ENCODE assay signal across 19 cellular contexts in the genomic region with DNA sequence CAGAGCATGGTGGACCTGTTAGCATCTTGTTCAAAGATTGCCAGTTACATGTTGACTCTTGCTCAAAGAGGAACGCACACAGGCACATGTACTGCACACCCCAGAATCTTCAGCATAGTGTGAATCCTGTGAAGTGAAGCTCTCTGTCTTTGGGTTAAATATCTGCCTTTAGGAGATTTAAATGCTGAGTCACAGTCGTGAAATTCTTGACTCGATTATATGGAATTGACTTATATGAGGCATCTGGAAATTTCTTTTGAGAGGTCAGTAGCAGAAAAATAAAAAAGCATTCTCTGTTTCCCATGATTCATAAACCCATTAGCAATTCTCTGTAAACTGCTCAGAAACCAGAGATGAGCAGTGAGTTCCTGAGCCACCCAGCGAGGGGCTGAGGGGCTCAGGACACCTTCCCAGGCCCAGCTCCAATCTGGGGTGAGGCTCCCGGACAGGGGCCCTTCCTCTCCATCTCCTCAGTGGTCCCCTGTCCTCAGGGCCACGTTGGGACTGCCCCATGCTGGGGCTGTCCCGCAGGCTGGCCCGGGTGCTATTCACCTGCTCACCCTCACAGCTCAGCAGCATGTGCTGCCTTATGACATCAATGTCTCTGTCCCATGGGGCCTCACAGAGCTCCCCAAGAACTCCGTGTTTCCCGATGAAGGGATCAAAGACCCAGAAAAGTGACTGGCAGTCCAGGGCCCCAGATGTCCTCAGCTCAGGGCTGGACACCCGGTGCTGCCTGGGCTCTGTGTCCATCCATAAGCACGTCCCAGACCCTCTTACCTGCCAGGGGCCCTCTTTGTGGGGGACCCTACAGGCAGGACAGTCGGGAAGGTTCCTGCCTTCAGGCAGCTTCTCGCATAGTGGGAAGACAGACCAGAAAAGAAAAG. TPM values are rescaled to one million over a fixed set of nuclear protein-coding genes. Genes with fewer than 3 reads are reported as not detected.
DNase-seq lines count a peak whose midpoint lies in the region; ATAC-seq, FAIRE-seq and TF ChIP-seq lines count a peak whose summit lies in the region.
"Had no signal": no experiment of that assay in that cellular context is flagged by ENCODE, and none has a peak within 500 bp of the region (broad histone marks: within the 10 kb centered on the region; RNA-seq: fewer than 3 reads in every experiment).

No MANE protein-coding gene starts in this region.

- H3K9me3 Mint-ChIP-seq in chondrocyte (ENCODE audit: low read depth), result no peaks in the 10 kb centered on the region

- POLR2A ChIA-PET in H1 (lab: Charles Lee; ENCODE audit: partially characterized antibody), result no interaction called here

- no peak overlapping the region for H3K14ac ChIP-seq in H1 (ENCODE audit: insufficient read length)

- H3K56ac ChIP-seq in H1 (replicated peaks; ENCODE audit: insufficient read length, low read depth, low read length), result no peak overlapping the region

- CTCF ChIA-PET in H1 (lab: Charles Lee; ENCODE audit: partially characterized antibody), result interaction anchor here (0.7 to 1.4 kb wide), 3 partner anchors 9 to 224 kb away, joined by 3 to 4 read pairs (median 4); no protein-coding TSS in a partner anchor

- FAIRE-seq in H1 (lab: Jason Lieb, UNC), result no peak
- FAIRE-seq: GM19239 had no signal

- 0 out of 2 replicates have a peak overlapping the region, but pooled peaks have one; percentile 56 for H2BK20ac ChIP-seq in H1 (ENCODE audit: low read length)

- H4K5ac ChIP-seq in H1 (ENCODE audit: insufficient read length, low read depth, low read length), result no peak overlapping the region

- no peaks in the 10 kb centered on the region for H3K27me3 ChIP-seq in H1 (replicated peaks in 1 of 4; ENCODE audit: control insufficient read depth in 3 of 4, extremely low read depth in 1 of 4, insufficient read depth in 3 of 4, low read length in 3 of 4)
- H3K27me3 ChIP-seq in spleen (replicated peaks in 1 of 7), result peaks cover 0 to 25% (median 0%) of the 10 kb centered on the region in 7 donors
- H3K27me3 ChIP-seq: SJSA1 had no signal

- H2BK15ac ChIP-seq in H1 (ENCODE audit: low read length), result no peak overlapping the region

- H3K23ac ChIP-seq in H1 (ENCODE audit: insufficient read length), result no peak overlapping the region

- TF ChIP-seq EP300 in H1 (IDR thresholded peaks at IDR 0.05; ENCODE audit: borderline replicate concordance in 1 of 2, low read depth in 2 of 2, low read length in 2 of 2), result no peak

- H3K4me2 ChIP-seq in H1 (ENCODE audit: insufficient read depth in 1 of 2, low read depth in 2 of 2, low read length in 2 of 2), result no peak overlapping the region

- no peaks in the 10 kb centered on the region for H3K79me1 ChIP-seq in H1 (ENCODE audit: low read depth, low read length)

- H2BK12ac ChIP-seq in H1 (ENCODE audit: low read depth, low read length), result no peak overlapping the region

- no peak for TF ChIP-seq RAD21 in H1 (IDR thresholded peaks at IDR 0.05 in 1 of 2, conservative IDR thresholded peaks at IDR 0.05 in 1 of 2; ENCODE audit: low read depth in 2 of 2, low read length in 2 of 2)

- no peak overlapping the region for H3K4me3 Mint-ChIP-seq in chondrocyte (ENCODE audit: unreplicated experiment)
- H3K4me3 Mint-ChIP-seq: B cell; CD4-positive, CD25-positive, alpha-beta regulatory T cell had no signal

- no peak overlapping the region for H2AFZ ChIP-seq in H1 (ENCODE audit: low read length)

- intact Hi-C loops in spleen (cut with DNase I; ENCODE audit: low total_unique reads), result no loop called here

- no peaks in the 10 kb centered on the region for H4K20me1 ChIP-seq in H1 (replicated peaks in 1 of 2; ENCODE audit: control insufficient read depth in 1 of 2, insufficient read depth in 2 of 2, low read length in 2 of 2)

- H3K18ac ChIP-seq in H1 (ENCODE audit: extremely low read depth, low read length), result no peak overlapping the region

- H3K23me2 ChIP-seq in H1 (ENCODE audit: low read depth, low read length), result no peaks in the 10 kb centered on the region

- no peak overlapping the region for H3K4ac ChIP-seq in H1 (replicated peaks; ENCODE audit: insufficient read length, low read depth, low read length)

- TF ChIP-seq CTCF in H1 (IDR thresholded peaks at IDR 0.05; ENCODE audit: control extremely low read depth in 1 of 3, insufficient read depth in 1 of 3, low read depth in 1 of 3, low read length in 3 of 3) (no peak), spleen (IDR thresholded peaks at IDR 0.05 in 8 of 11, conservative IDR thresholded peaks at IDR 0.05 in 3 of 11) (no peak), chondrocyte (IDR thresholded peaks at IDR 0.05) (no peak)

- peaks cover under 1% of the 10 kb centered on the region for H3K4me1 Mint-ChIP-seq in chondrocyte (ENCODE audit: low read depth)
- H3K4me1 Mint-ChIP-seq: B cell; CD4-positive, CD25-positive, alpha-beta regulatory T cell had no signal

- H3K36me3 Mint-ChIP-seq in chondrocyte (ENCODE audit: low read depth), result no peaks in the 10 kb centered on the region
- H3K36me3 Mint-ChIP-seq: CD4-positive, CD25-positive, alpha-beta regulatory T cell had no signal

- H3K27ac ChIP-seq in H1 (ENCODE audit: low read depth, low read length) (no peak overlapping the region), spleen (no peak overlapping the region)
- H3K27ac ChIP-seq: SJSA1 had no signal

- H3K79me2 ChIP-seq in H1 (ENCODE audit: control insufficient read depth in 1 of 2, insufficient read depth in 2 of 2, low read length in 2 of 2), result no peaks in the 10 kb centered on the region

- DNase-seq in EL (peak; percentile 26), HCEC 1CT (peak; percentile 15), H1 (ENCODE audit: low read depth in 1 of 2, low spot score in 2 of 2) (no peak), spleen (peak; percentile 64), chondrocyte (ENCODE audit: low spot score) (no peak), kidney glomerular epithelial cell (lab: John Stamatoyannopoulos, UW) (no peak)
- DNase-seq: Caco-2; CD4-positive, CD25-positive, alpha-beta regulatory T cell; DMS153; H7; NCI-H1417 treated with DMSO at 0.1 percent for 48 hours; NCI-H2029 treated with DMSO at 0.1 percent for 48 hours; NCI-H2171 treated with DMSO at 0.1 percent for 48 hours; NCI-H82; PC-3 had no signal

- H3K27me3 Mint-ChIP-seq in chondrocyte (ENCODE audit: low read depth), result peaks cover 10% of the 10 kb centered on the region

- no peak overlapping the region for H4K8ac ChIP-seq in H1 (ENCODE audit: extremely low read depth, insufficient read depth, low read length)

- ATAC-seq in HG03432 (IDR thresholded peaks at IDR 0.05; ENCODE audit: unreplicated experiment), result no peak
- ATAC-seq: PC-3 had no signal

- H2BK120ac ChIP-seq in H1 (replicated peaks; ENCODE audit: low read depth, low read length), result no peak overlapping the region

- no peak overlapping the region for H3K9ac ChIP-seq in H1 (replicated peaks in 1 of 4; ENCODE audit: extremely low read depth in 1 of 4, low read depth in 3 of 4, low read length in 3 of 4)

- H3K27ac Mint-ChIP-seq in chondrocyte (ENCODE audit: unreplicated experiment), result no peak overlapping the region
- H3K27ac Mint-ChIP-seq: B cell; CD4-positive, CD25-positive, alpha-beta regulatory T cell had no signal

- 93% methylated on average over 14 of the region's 14 CpGs; no CpG with 5 or more reads in 1 of the 2 experiments for WGBS in H1 (ENCODE audit: extremely low coverage in 1 of 2, insufficient coverage in 1 of 2, insufficient read length in 1 of 2, insufficient replicate concordance in 2 of 2, low coverage in 1 of 2, low lambda C conversion rate in 2 of 2, missing lambda C conversion rate in 1 of 2), 2 experiments
- 82 to 91% (median 86%) methylated on average over 8 to 14 of the region's 14 CpGs for WGBS in spleen, 5 donors

- H2BK5ac ChIP-seq in H1 (ENCODE audit: low read depth, low read length), result no peak overlapping the region

- H2AK5ac ChIP-seq in H1 (ENCODE audit: low read depth, low read length), result no peak overlapping the region

- H3K4me3 ChIP-seq in H1 (ENCODE audit: extremely low read depth in 1 of 4, insufficient read depth in 2 of 4, low read depth in 3 of 4, low read length in 4 of 4) (no peak overlapping the region), spleen (no peak overlapping the region)
- H3K4me3 ChIP-seq: SJSA1 had no signal

- TF ChIP-seq POLR2A in H1 (IDR thresholded peaks at IDR 0.05; ENCODE audit: control extremely low read depth in 1 of 2, low read depth in 2 of 2, low read length in 2 of 2) (no peak), spleen (IDR thresholded peaks at IDR 0.05) (no peak)

- no peaks in the 10 kb centered on the region for H3K36me3 ChIP-seq in H1 (ENCODE audit: control insufficient read depth in 2 of 4, insufficient read depth in 4 of 4, low read length in 3 of 4)
- no peaks in the 10 kb centered on the region for H3K36me3 ChIP-seq in spleen
- H3K36me3 ChIP-seq: SJSA1 had no signal

- no peak overlapping the region for H4K91ac ChIP-seq in H1 (replicated peaks; ENCODE audit: insufficient read length, low read length)

- H3K4me1 ChIP-seq in H1 (replicated peaks in 1 of 4; ENCODE audit: control insufficient read depth in 3 of 4, insufficient read depth in 4 of 4, low read length in 3 of 4) (no peaks in the 10 kb centered on the region), spleen (no peaks in the 10 kb centered on the region)
- H3K4me1 ChIP-seq: SJSA1 had no signal

- H3K9me3 ChIP-seq in H1 (ENCODE audit: insufficient read depth in 2 of 2, low read depth in 1 of 2, low read length in 1 of 2) (peaks cover 3 to 4% of the 10 kb centered on the region in 2 experiments; a peak in 3 of 4 replicates), spleen (no peaks in the 10 kb centered on the region)
- H3K9me3 ChIP-seq: SJSA1 had no signal

TF ChIP-seq in H1, 55 proteins besides CTCF, POLR2A, EP300 and RAD21 (continues in another document):
- TF ChIP-seq POU5F1 (IDR thresholded peaks at IDR 0.05; ENCODE audit: low read depth, low read length), result no peak
- TF ChIP-seq BACH1 (IDR thresholded peaks at IDR 0.05; ENCODE audit: low read length), result no peak
- TF ChIP-seq CHD1 (IDR thresholded peaks at IDR 0.05; ENCODE audit: low read depth, low read length), result no peak

RNA-seq across cellular contexts. Expression of a gene that starts 50.0 kb away (rescaled TPM):
- 40.0 and 44.7 TPM in 2 replicates for total RNA-seq in H1 (2021; fragmentation: NEBNext Ultra II Directional; extraction: Animal tissue kit (Norgen Biotek cat#: 25700))
- polyA plus RNA-seq in H1 (2011; rRNA removed) (58.4 and 68.1 TPM in 2 replicates), spleen (10 to 100 TPM; 15.8 to 20.5 (median 18.6) TPM)
- polyA plus RNA-seq in H1 (2011; cell fraction: cytosol; rRNA removed), result 47.8 TPM
- 41.8 TPM for polyA plus RNA-seq in H1 (2011; cell fraction: nucleus; rRNA removed)
- polyA plus RNA-seq in H1 (2012, experiment 1 of 2), result 32.4 to 45.3 TPM (median 36.5 TPM) in 4 replicates
- 27.0 TPM for polyA plus RNA-seq in H1 (2012, experiment 2 of 2)
- 102 TPM for polyA plus RNA-seq in H1 (2013, experiment 1 of 2)
- 129 TPM for polyA plus RNA-seq in H1 (2013, experiment 2 of 2)
- 42.3 and 43.0 TPM in 2 replicates for polyA minus RNA-seq in H1 (2011; rRNA and poly(A)+ RNA removed)
- 48.4 TPM for polyA minus RNA-seq in H1 (2011; cell fraction: cytosol; rRNA and poly(A)+ RNA removed)
- polyA minus RNA-seq in H1 (2011; cell fraction: nucleus; rRNA and poly(A)+ RNA removed), result 47.7 TPM
- total RNA-seq in spleen (10 to 100 TPM; 26.2 to 61.8 (median 31.6) TPM), chondrocyte (21.3 to 33.7 TPM (median 31.8 TPM) in 3 replicates)

Comparison
In these comparisons a context has a peak if more than half of its experiments do, and no peak if none do; other contexts are left out.
1. DNase-seq: peak in EL (single experiment), HCEC 1CT (single experiment) and spleen (single experiment); none in H1 (0 of 2), chondrocyte (single experiment) and kidney glomerular epithelial cell (single experiment).